ENCODE assay signal across 25 cellular contexts in genomic region chr1:185287451-185287850, GRCh38.
"Had no signal": no experiment of that assay in that cellular context is flagged by ENCODE, and none has a peak within 500 bp of the region (broad histone marks: within the 10 kb centered on the region; RNA-seq: fewer than 3 reads in every experiment).

No MANE protein-coding gene starts in this region.

- H2AFZ ChIP-seq: hepatocyte had no signal

- H3K36me3 ChIP-seq: gastroesophageal sphincter, sigmoid colon, stomach, thyroid gland had no signal

- H3K9me3 ChIP-seq: gastroesophageal sphincter, mucosa of descending colon, psoas muscle, sigmoid colon, stomach, thyroid gland had no signal

- H3K27ac ChIP-seq: epithelial cell of prostate, gastroesophageal sphincter, hepatocyte, psoas muscle, sigmoid colon, stomach, thyroid gland had no signal

- H3K4me1 Mint-ChIP-seq: nephron progenitor cell had no signal

- H3K79me2 ChIP-seq: hepatocyte had no signal

- H3K27me3 Mint-ChIP-seq: memory B cell; naive B cell; stimulated activated naive B cell treated with anti-CD40 and anti-IgM and Interleukin-4, amounts not matched to agents 10 μg/mL and 1 μg/mL and 100 μg/mL, for 72 hours; type B pancreatic cell had no signal

- H3K36me3 Mint-ChIP-seq: naive B cell had no signal

- H3K4me1 ChIP-seq: psoas muscle, thyroid gland had no signal

- H3K4me3 ChIP-seq: gastroesophageal sphincter, heart left ventricle, hepatocyte, lung, mucosa of descending colon, psoas muscle, sigmoid colon, stomach, thyroid gland had no signal

- H3K27me3 ChIP-seq: gastroesophageal sphincter, heart left ventricle, hepatocyte, sigmoid colon, stomach, thyroid gland had no signal

- H3K9me3 Mint-ChIP-seq: nephron progenitor cell had no signal

- H3K4me3 Mint-ChIP-seq: memory B cell; mesothelial cell of epicardium; naive B cell; nephron progenitor cell; stimulated activated naive B cell treated with anti-CD40 and anti-IgM and Interleukin-4, amounts not matched to agents 10 μg/mL and 1 μg/mL and 100 μg/mL, for 72 hours; type B pancreatic cell had no signal

- DNase-seq: cortex of kidney; foreskin fibroblast; heart left ventricle; kidney; mucosa of descending colon; naive B cell; nephron progenitor cell; nucleus accumbens; posterior cingulate gyrus; psoas muscle; right cardiac atrium; sigmoid colon; stimulated activated CD4-positive, alpha-beta T cell treated with anti-CD3 and anti-CD28 coated beads, Interleukin-4, amount 100 ng/mL, for 4 hours; stimulated activated naive B cell treated with anti-CD40 and anti-IgM and Interleukin-4, amounts not matched to agents 10 μg/mL and 1 μg/mL and 100 μg/mL, for 72 hours; stomach; thyroid gland had no signal

- H3K27ac Mint-ChIP-seq: memory B cell; mesothelial cell of epicardium; naive B cell; nephron progenitor cell; stimulated activated naive B cell treated with anti-CD40 and anti-IgM and Interleukin-4, amounts not matched to agents 10 μg/mL and 1 μg/mL and 100 μg/mL, for 72 hours; type B pancreatic cell had no signal

- ATAC-seq: esophagus mucosa; gastroesophageal sphincter; heart left ventricle; left lobe of liver; mucosa of descending colon; psoas muscle; right cardiac atrium; stimulated activated naive B cell treated with anti-CD40 and anti-IgM and Interleukin-4, amounts not matched to agents 10 μg/mL and 1 μg/mL and 100 μg/mL, for 72 hours had no signal

- H3K4me2 ChIP-seq: hepatocyte had no signal
